ENCODE assay signal across 10 cellular contexts in genomic region chr9:16133032-16133431, GRCh38.
DNase-seq lines count a peak whose midpoint lies in the region; ATAC-seq, FAIRE-seq and TF ChIP-seq lines count a peak whose summit lies in the region.
"Had no signal": no experiment of that assay in that cellular context is flagged by ENCODE, and none has a peak within 500 bp of the region (broad histone marks: within the 10 kb centered on the region; RNA-seq: fewer than 3 reads in every experiment).

No MANE protein-coding gene starts in this region.

- no peaks in the 10 kb centered on the region for H3K79me2 ChIP-seq in HepG2 (ENCODE audit: insufficient read depth, low read length)
- H3K79me2 ChIP-seq in H1 (ENCODE audit: control insufficient read depth in 1 of 2, insufficient read depth in 2 of 2, low read length in 2 of 2): no peaks in the 10 kb centered on the region

- H2BK15ac ChIP-seq in H1 (ENCODE audit: low read length): no peak overlapping the region

- TF ChIP-seq CTCF in HepG2 (CRISPR knock-in tag; IDR thresholded peaks at IDR 0.05): no peak
- no peak for TF ChIP-seq CTCF in right lobe of liver (IDR thresholded peaks at IDR 0.05)
- TF ChIP-seq CTCF in H1 (IDR thresholded peaks at IDR 0.05; ENCODE audit: control extremely low read depth in 1 of 3, insufficient read depth in 1 of 3, low read depth in 1 of 3, low read length in 3 of 3): no peak
- TF ChIP-seq CTCF in vagina (IDR thresholded peaks at IDR 0.05): no peak

- H3K9me3 ChIP-seq in HepG2 (ENCODE audit: low read length): no peaks in the 10 kb centered on the region
- no peaks in the 10 kb centered on the region for H3K9me3 ChIP-seq in right lobe of liver
- H3K9me3 ChIP-seq in H1 (ENCODE audit: insufficient read depth in 2 of 2, low read depth in 1 of 2, low read length in 1 of 2): peaks cover 0 to 3% of the 10 kb centered on the region in 2 experiments; a peak in 3 of 4 replicates
- no peaks in the 10 kb centered on the region for H3K9me3 ChIP-seq in vagina

- H3K27ac ChIP-seq in HepG2 (ENCODE audit: extremely low read length, insufficient read depth, low read length) (no peak overlapping the region), right lobe of liver (no peak overlapping the region), H1 (ENCODE audit: low read depth, low read length) (no peak overlapping the region), vagina (no peak overlapping the region)

- H4K20me1 ChIP-seq in HepG2 (ENCODE audit: insufficient read depth, low read length): no peaks in the 10 kb centered on the region
- no peaks in the 10 kb centered on the region for H4K20me1 ChIP-seq in H1 (replicated peaks in 1 of 2; ENCODE audit: control insufficient read depth in 1 of 2, insufficient read depth in 2 of 2, low read length in 2 of 2)

- H3K36me3 ChIP-seq in HepG2 (replicated peaks in 1 of 2; ENCODE audit: control insufficient read depth in 1 of 2, insufficient read depth in 2 of 2, low read length in 2 of 2) (no peaks in the 10 kb centered on the region), right lobe of liver (no peaks in the 10 kb centered on the region), H1 (ENCODE audit: control insufficient read depth in 2 of 4, insufficient read depth in 4 of 4, low read length in 3 of 4) (no peaks in the 10 kb centered on the region), vagina (no peaks in the 10 kb centered on the region)

- TF ChIP-seq POLR2A in HepG2 (IDR thresholded peaks at IDR 0.05; ENCODE audit: insufficient read depth in 1 of 2, low read depth in 2 of 2, low read length in 2 of 2): no peak
- no peak for TF ChIP-seq POLR2A in right lobe of liver (IDR thresholded peaks at IDR 0.05)
- TF ChIP-seq POLR2A in H1 (IDR thresholded peaks at IDR 0.05; ENCODE audit: control extremely low read depth in 1 of 2, low read depth in 2 of 2, low read length in 2 of 2): no peak
- TF ChIP-seq POLR2A in vagina (IDR thresholded peaks at IDR 0.05): no peak

- FAIRE-seq in HepG2 (lab: Jason Lieb, UNC) (no peak), H1 (lab: Jason Lieb, UNC) (no peak)
- FAIRE-seq: D721Med had no signal

- no peak overlapping the region for H3K4ac ChIP-seq in H1 (replicated peaks; ENCODE audit: insufficient read length, low read depth, low read length)

- H3K4me3 ChIP-seq in HepG2 (replicated peaks in 1 of 3; ENCODE audit: insufficient read depth in 1 of 3, low read depth in 2 of 3, low read length in 3 of 3): no peak overlapping the region
- no peak overlapping the region for H3K4me3 ChIP-seq in right lobe of liver
- no peak overlapping the region for H3K4me3 ChIP-seq in H1 (ENCODE audit: extremely low read depth in 1 of 4, insufficient read depth in 2 of 4, low read depth in 3 of 4, low read length in 4 of 4)
- no peak overlapping the region for H3K4me3 ChIP-seq in vagina

- no peak for TF ChIP-seq EP300 in HepG2 (IDR thresholded peaks at IDR 0.05; ENCODE audit: low read depth in 2 of 2, low read length in 2 of 2)
- TF ChIP-seq EP300 in HepG2 (CRISPR knock-in tag; IDR thresholded peaks at IDR 0.05; ENCODE audit: borderline replicate concordance): no peak
- no peak for TF ChIP-seq EP300 in H1 (IDR thresholded peaks at IDR 0.05; ENCODE audit: borderline replicate concordance in 1 of 2, low read depth in 2 of 2, low read length in 2 of 2)

- no peak overlapping the region for H2BK5ac ChIP-seq in H1 (ENCODE audit: low read depth, low read length)

- CTCF ChIA-PET in HepG2 (lab: Yijun Ruan, JAX; ENCODE audit: low intra/inter-chr PET ratio, low total read pairs): interaction anchor here (1.2 to 2.0 kb wide), 2 partner anchors 260 to 296 kb away, joined by 3 to 14 read pairs; no protein-coding TSS in a partner anchor
- CTCF ChIA-PET in H1 (lab: Charles Lee; ENCODE audit: partially characterized antibody): interaction anchor here (0.5 to 5.7 kb wide), 40 partner anchors 7 to 766 kb away, joined by 3 to 119 read pairs (median 5); no protein-coding TSS in a partner anchor

- no peaks in the 10 kb centered on the region for H3K23me2 ChIP-seq in H1 (ENCODE audit: low read depth, low read length)

- no peak overlapping the region for H4K5ac ChIP-seq in H1 (ENCODE audit: insufficient read length, low read depth, low read length)

- intact Hi-C loops in HepG2 (cut with micrococcal nuclease; ENCODE audit: unreplicated experiment) (loop anchor here (1.0 to 5.0 kb wide), 2 partner anchors 91 to 260 kb away; no protein-coding TSS in a partner anchor), right lobe of liver (cut with DNase I) (loop anchor here in 1 of 2 donors (10.0 kb wide), 1 partner anchor 258 kb away; no protein-coding TSS in a partner anchor), vagina (cut with DNase I) (loop anchor here (10.0 kb wide), 1 partner anchor 258 kb away; no protein-coding TSS in a partner anchor)

- H3K9ac ChIP-seq in HepG2 (ENCODE audit: insufficient read depth, low read depth, low read length): no peak overlapping the region
- no peak overlapping the region for H3K9ac ChIP-seq in H1 (replicated peaks in 1 of 4; ENCODE audit: extremely low read depth in 1 of 4, low read depth in 3 of 4, low read length in 3 of 4)

- no peak overlapping the region for H3K18ac ChIP-seq in H1 (ENCODE audit: extremely low read depth, low read length)

- H2BK20ac ChIP-seq in H1 (ENCODE audit: low read length): no peak overlapping the region

- in situ Hi-C loops in HepG2 (cut with HindIII; ENCODE audit: extremely low pct_ligation_motif_present, low pct_unique_long_range_greater_than_20kb): loop anchor here (25.0 kb wide), 1 partner anchor 246 kb away; no protein-coding TSS in a partner anchor

- no peak overlapping the region for H3K23ac ChIP-seq in H1 (ENCODE audit: insufficient read length)

- H3K4me1 ChIP-seq in HepG2 (ENCODE audit: insufficient read depth, low read length) (no peaks in the 10 kb centered on the region), right lobe of liver (peaks cover 0 to 4% (median 0%) of the 10 kb centered on the region in 4 donors), H1 (replicated peaks in 1 of 4; ENCODE audit: control insufficient read depth in 3 of 4, insufficient read depth in 4 of 4, low read length in 3 of 4) (no peaks in the 10 kb centered on the region), vagina (peaks cover 2% of the 10 kb centered on the region)

- H2AFZ ChIP-seq in HepG2 (ENCODE audit: low read length): no peak overlapping the region
- H2AFZ ChIP-seq in H1 (ENCODE audit: low read length): peak overlapping the region; percentile 99; the same call in 1 of the 2 replicates

- H2BK12ac ChIP-seq in H1 (ENCODE audit: low read depth, low read length): no peak overlapping the region

- H3K79me1 ChIP-seq in H1 (ENCODE audit: low read depth, low read length): no peaks in the 10 kb centered on the region

- DNase-seq in HepG2 (ENCODE audit: low spot score) (no peak), right lobe of liver (no peak), NCI-H146 treated with DMSO at 0.1 percent for 48 hours (lab: John Stamatoyannopoulos, UW; ENCODE audit: unreplicated experiment) (peak; percentile 30), H1 (ENCODE audit: low read depth in 1 of 2, low spot score in 2 of 2) (no peak), SKM-1 treated with dmso at 0.1 percent for 144 hours (lab: John Stamatoyannopoulos, UW; ENCODE audit: unreplicated experiment) (no peak), vagina (ENCODE audit: extremely low spot score in 2 of 2) (no peak)
- DNase-seq: CD4-positive, alpha-beta memory T cell; T-cell had no signal

- no peaks in the 10 kb centered on the region; a peak in 1 of 5 replicates for H3K27me3 ChIP-seq in HepG2 (ENCODE audit: control insufficient read depth in 1 of 2, insufficient read depth in 2 of 2, low read length in 2 of 2)
- H3K27me3 ChIP-seq in right lobe of liver: no peaks in the 10 kb centered on the region
- no peaks in the 10 kb centered on the region; a peak in 1 of 7 replicates for H3K27me3 ChIP-seq in H1 (replicated peaks in 1 of 4; ENCODE audit: control insufficient read depth in 3 of 4, extremely low read depth in 1 of 4, insufficient read depth in 3 of 4, low read length in 3 of 4)
- no peaks in the 10 kb centered on the region for H3K27me3 ChIP-seq in vagina

- no peak for TF ChIP-seq RAD21 in HepG2 (CRISPR knock-in tag; IDR thresholded peaks at IDR 0.05)
- TF ChIP-seq RAD21 in H1 (IDR thresholded peaks at IDR 0.05 in 1 of 2, conservative IDR thresholded peaks at IDR 0.05 in 1 of 2; ENCODE audit: low read depth in 2 of 2, low read length in 2 of 2): no peak

- no peak for ATAC-seq in HepG2
- no peak for ATAC-seq in right lobe of liver
- ATAC-seq in GM21390 (IDR thresholded peaks at IDR 0.05; ENCODE audit: unreplicated experiment): no peak

- H3K4me2 ChIP-seq in HepG2 (ENCODE audit: low read depth, low read length): no peak overlapping the region
- H3K4me2 ChIP-seq in H1 (ENCODE audit: insufficient read depth in 1 of 2, low read depth in 2 of 2, low read length in 2 of 2): no peak overlapping the region

- H3K56ac ChIP-seq in H1 (replicated peaks; ENCODE audit: insufficient read length, low read depth, low read length): no peak overlapping the region

- POLR2A ChIA-PET in HepG2 (lab: Yijun Ruan, JAX): no interaction called here
- POLR2A ChIA-PET in H1 (lab: Charles Lee; ENCODE audit: partially characterized antibody): no interaction called here

- H2AK5ac ChIP-seq in H1 (ENCODE audit: low read depth, low read length): no peak overlapping the region

- H4K8ac ChIP-seq in H1 (ENCODE audit: extremely low read depth, insufficient read depth, low read length): no peak overlapping the region

- no peak overlapping the region for H4K91ac ChIP-seq in H1 (replicated peaks; ENCODE audit: insufficient read length, low read length)

- H2BK120ac ChIP-seq in H1 (replicated peaks; ENCODE audit: low read depth, low read length): no peak overlapping the region

- no peak overlapping the region for H3K14ac ChIP-seq in H1 (ENCODE audit: insufficient read length)

- BruUV-seq in HepG2 (replicated peaks; lab: Mats Ljungman, UMichigan): no TSS peak

TF ChIP-seq in H1, 55 proteins besides CTCF, POLR2A, EP300 and RAD21 (continues in another document):
- TF ChIP-seq SIX5 (IDR thresholded peaks at IDR 0.05; ENCODE audit: low read depth, low read length) (no peak), TBP (IDR thresholded peaks at IDR 0.05; ENCODE audit: low read depth, low read length) (no peak), ATF2 (IDR thresholded peaks at IDR 0.05; ENCODE audit: low read length) (no peak), MAX (IDR thresholded peaks at IDR 0.05) (no peak)
